ENCODE assay signal across 8 cellular contexts in the genomic region with DNA sequence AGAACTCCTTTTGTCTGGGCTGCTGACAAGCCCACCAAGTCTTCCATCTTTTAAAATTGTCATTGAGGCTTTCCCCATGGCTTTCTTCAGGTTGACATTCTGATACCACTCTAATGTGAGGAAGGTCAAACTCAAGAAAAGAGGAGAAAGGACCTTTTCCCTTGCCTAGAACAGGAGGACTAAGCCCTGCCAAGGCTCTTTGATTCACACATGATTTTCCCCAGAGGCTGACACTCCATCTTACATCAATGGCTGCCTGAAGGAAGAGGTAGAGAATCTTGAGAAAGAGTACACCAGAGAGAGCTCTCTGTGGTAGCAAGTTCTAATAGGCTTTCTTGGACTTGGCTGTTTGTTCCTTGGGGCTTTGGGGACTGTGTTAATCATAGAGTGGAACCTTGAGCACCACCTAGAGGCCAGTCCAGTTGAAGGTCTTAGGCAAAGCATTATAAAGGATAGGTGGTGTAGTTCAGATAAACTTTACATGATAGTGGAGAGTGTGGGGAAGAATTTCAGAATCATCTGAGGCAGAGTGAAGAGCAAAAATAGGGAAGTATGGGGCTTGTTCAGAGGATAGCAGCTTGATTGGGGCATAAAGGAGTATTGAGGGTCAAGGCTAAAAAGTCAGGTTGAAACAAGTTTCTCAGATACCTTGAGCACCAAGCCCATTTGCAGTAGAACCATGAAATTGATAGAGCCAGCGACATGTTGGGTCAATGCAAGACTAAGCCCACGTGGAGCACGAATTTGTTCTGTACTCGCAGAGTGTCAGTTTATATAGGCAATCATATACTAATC. TPM values are rescaled to one million over a fixed set of nuclear protein-coding genes. Genes with fewer than 3 reads are reported as not detected.
DNase-seq lines count a peak whose midpoint lies in the region; ATAC-seq and TF ChIP-seq lines count a peak whose summit lies in the region.

No MANE protein-coding gene starts in this region.

- intact Hi-C loops in PC-3 (cut with micrococcal nuclease) (loop anchor here (1.0 kb wide), 1 partner anchor 153 kb away; no protein-coding TSS in a partner anchor), ovary (cut with DNase I) (loop anchor here in 3 of 4 donors (1.0 to 10.0 kb wide), 5 partner anchors 131 to 552 kb away; a partner anchor contains a TSS)

- H2AFZ ChIP-seq in PC-3 (ENCODE audit: low read length), result no peak overlapping the region

- H3K4me1 Mint-ChIP-seq in activated T-cell treated with anti-CD3 and anti-CD28 coated beads, Interleukin-2, amount 50 U/mL, for 72 hours (ENCODE audit: low read depth), result no peaks in the 10 kb centered on the region

- peaks cover 7 to 31% of the 10 kb centered on the region in 2 donors for H3K36me3 Mint-ChIP-seq in activated T-cell treated with anti-CD3 and anti-CD28 coated beads, Interleukin-2, amount 50 U/mL, for 72 hours (ENCODE audit: insufficient read depth in 2 of 2)

- H3K9me3 ChIP-seq in PC-3 (ENCODE audit: low read length), result no peaks in the 10 kb centered on the region
- H3K9me3 ChIP-seq in ovary, result no peaks in the 10 kb centered on the region

- no peaks in the 10 kb centered on the region for H3K27me3 ChIP-seq in BJ (ENCODE audit: control insufficient read depth, insufficient read depth, low read length)
- no peaks in the 10 kb centered on the region for H3K27me3 ChIP-seq in PC-3 (ENCODE audit: low read length)
- H3K27me3 ChIP-seq in ovary, result no peaks in the 10 kb centered on the region

- H3K79me2 ChIP-seq in PC-3 (ENCODE audit: low read length), result no peaks in the 10 kb centered on the region

- no peak for TF ChIP-seq EP300 in ovary (IDR thresholded peaks at IDR 0.05)

- BruUV-seq in PC-3 (replicated peaks; lab: Mats Ljungman, UMichigan), result no TSS peak

- DNase-seq in BJ (ENCODE audit: low read depth), result no peak
- DNase-seq in PC-3, result peak; percentile 74
- DNase-seq in activated T-cell treated with anti-CD3 and anti-CD28 coated beads, Interleukin-2, amount 50 U/mL, for 72 hours, result peak; percentile 59 to 67
- peak; percentile 36 to 77 for DNase-seq in foreskin fibroblast
- DNase-seq in ovary, result peak in 3 of 5 donors; percentile 16 to 54 (median 33)
- DNase-seq in ureter (ENCODE audit: low spot score), result peak; percentile 58

- H3K27me3 Mint-ChIP-seq in activated T-cell treated with anti-CD3 and anti-CD28 coated beads, Interleukin-2, amount 50 U/mL, for 72 hours (ENCODE audit: low read depth), result no peaks in the 10 kb centered on the region

- no peaks in the 10 kb centered on the region for H3F3A ChIP-seq in PC-3 (ENCODE audit: low read length, unreplicated experiment)

- CTCF ChIA-PET in BJ (lab: Yijun Ruan, JAX), result interaction anchor here (0.6 to 8.9 kb wide), 13 partner anchors 12 to 1570 kb away, joined by 3 to 124 read pairs (median 5); no protein-coding TSS in a partner anchor
- CTCF ChIA-PET in PC-3 (lab: Charles Lee), result interaction anchor here (0.5 to 0.6 kb wide), 2 partner anchors 285 to 360 kb away, joined by 4 to 15 read pairs; no protein-coding TSS in a partner anchor

- H3K4me2 ChIP-seq in PC-3 (ENCODE audit: low read length), result no peak overlapping the region

- no peak overlapping the region for H3K4me3 Mint-ChIP-seq in activated T-cell treated with anti-CD3 and anti-CD28 coated beads, Interleukin-2, amount 50 U/mL, for 72 hours

- peaks cover 3% of the 10 kb centered on the region for H3K36me3 ChIP-seq in BJ (ENCODE audit: control insufficient read depth, insufficient read depth, low read length)
- H3K36me3 ChIP-seq in PC-3 (ENCODE audit: low read depth, low read length), result peaks cover 23% of the 10 kb centered on the region
- peaks cover 4% of the 10 kb centered on the region for H3K36me3 ChIP-seq in ovary

- H3K9me2 ChIP-seq in PC-3 (replicated peaks; ENCODE audit: low read length), result no peaks in the 10 kb centered on the region

- POLR2A ChIA-PET in BJ (lab: Charles Lee) (no interaction called here), PC-3 (lab: Charles Lee; ENCODE audit: unreplicated experiment) (no interaction called here)

- no peaks in the 10 kb centered on the region for H3K4me1 ChIP-seq in PC-3 (ENCODE audit: insufficient read depth, low read length)
- H3K4me1 ChIP-seq in ovary (ENCODE audit: insufficient read depth), result no peaks in the 10 kb centered on the region

- H3K9ac ChIP-seq in PC-3 (ENCODE audit: low read length), result no peak overlapping the region

- TF ChIP-seq CTCF in BJ (IDR thresholded peaks at IDR 0.05; ENCODE audit: insufficient read depth, low read depth, low read length), result peak; percentile 82
- TF ChIP-seq CTCF in PC-3 (conservative IDR thresholded peaks at IDR 0.05; ENCODE audit: low read depth, low read length), result peak; percentile 81
- TF ChIP-seq CTCF in foreskin fibroblast (IDR thresholded peaks at IDR 0.05; ENCODE audit: low read depth, low read length), result peak; percentile 79
- peak in 1 of 3 donors; percentile 26 for TF ChIP-seq CTCF in ovary (IDR thresholded peaks at IDR 0.05)

- no peak overlapping the region for H3K27ac Mint-ChIP-seq in activated T-cell treated with anti-CD3 and anti-CD28 coated beads, Interleukin-2, amount 50 U/mL, for 72 hours

- WGBS in ovary, 3 donors, result 86 to 88% (median 88%) methylated on average over 4 of the region's 4 CpGs

- no peak for TF ChIP-seq POLR2A in ovary (IDR thresholded peaks at IDR 0.05)

- H4K20me1 ChIP-seq in PC-3 (ENCODE audit: low read length), result no peaks in the 10 kb centered on the region

- H3K4me3 ChIP-seq in BJ (ENCODE audit: low read depth, low read length), result no peak overlapping the region
- no peak overlapping the region for H3K4me3 ChIP-seq in PC-3 (ENCODE audit: low read length)
- H3K4me3 ChIP-seq in foreskin fibroblast (ENCODE audit: low read depth in 1 of 2, low read length in 2 of 2), result no peak overlapping the region
- H3K4me3 ChIP-seq in ovary, result no peak overlapping the region

- H3K27ac ChIP-seq in PC-3 (ENCODE audit: low read length), result no peak overlapping the region
- no peak overlapping the region for H3K27ac ChIP-seq in ovary

- H3K9me3 Mint-ChIP-seq in activated T-cell treated with anti-CD3 and anti-CD28 coated beads, Interleukin-2, amount 50 U/mL, for 72 hours, result no peaks in the 10 kb centered on the region

- ATAC-seq in GM19023 (IDR thresholded peaks at IDR 0.05; ENCODE audit: unreplicated experiment), result peak; percentile 67
- peak; percentile 80 for ATAC-seq in HG03469 (IDR thresholded peaks at IDR 0.05; ENCODE audit: unreplicated experiment)
- peak; percentile 91 for ATAC-seq in PC-3
- peak; percentile 67 to 69 for ATAC-seq in activated T-cell treated with anti-CD3 and anti-CD28 coated beads, Interleukin-2, amount 50 U/mL, for 72 hours (replicated peaks in 1 of 2)

RNA-seq across cellular contexts. Expression of a gene that starts 36.7 kb away (rescaled TPM):
- polyA plus RNA-seq in BJ (2011; rRNA removed), result 11.2 and 22.4 TPM in 2 replicates
- polyA minus RNA-seq in BJ (2011; rRNA and poly(A)+ RNA removed), result 7.3 and 9.0 TPM in 2 replicates
- total RNA-seq in PC-3 (2014; rRNA removed), result 33.5 and 38.2 TPM in 2 replicates
- 10 to 100 TPM; 63.1 to 73.1 TPM for total RNA-seq in activated T-cell treated with anti-CD3 and anti-CD28 coated beads, Interleukin-2, amount 50 U/mL, for 72 hours
- total RNA-seq in ovary, result 10 to 100 TPM; 61.0 to 96.0 (median 70.0) TPM
- 100 to 1,000 TPM in 1 of 2 donors, 10 to 100 TPM in 1; 54.8 to 192 TPM for polyA plus RNA-seq in ovary
- 69.6 TPM for total RNA-seq in ureter
